In genomic region chr12:68122236-68122920, GRCh38 we compare ENCODE assay signal across 18 cellular contexts. TPM values are rescaled to one million over a fixed set of nuclear protein-coding genes. Genes with fewer than 3 reads are reported as not detected.
"Had no signal": no experiment of that assay in that cellular context is flagged by ENCODE, and none has a peak within 500 bp of the region (broad histone marks: within the 10 kb centered on the region; RNA-seq: fewer than 3 reads in every experiment).

No MANE protein-coding gene starts in this region.

- H3K9me3 ChIP-seq: lower lobe of right lung, neutrophil, vagina had no signal

- H3K27me3 ChIP-seq: neutrophil, right atrium auricular region, tibial artery, vagina had no signal

- H3K27ac ChIP-seq: epithelial cell of prostate, lower lobe of right lung, neutrophil, right atrium auricular region, tibial artery, vagina had no signal

- H3K36me3 ChIP-seq: lower lobe of right lung, neutrophil, right atrium auricular region, tibial artery, vagina had no signal

- ATAC-seq: activated CD8-positive, alpha-beta memory T cell treated with anti-CD3 and anti-CD28 coated beads, Interleukin-2, amount 10 ng/mL, durations not matched to agents 7 days and 5 days; left cardiac atrium; lower lobe of right lung; naive thymus-derived CD8-positive, alpha-beta T cell; stimulated activated memory B cell treated with anti-CD40 and anti-IgM and Interleukin-4, amounts not matched to agents 10 μg/mL and 1 μg/mL and 100 μg/mL, for 72 hours had no signal

- H3K4me3 ChIP-seq: lower lobe of right lung, right atrium auricular region, tibial artery, vagina had no signal

- DNase-seq: activated CD4-positive, alpha-beta T cell treated with anti-CD3 and anti-CD28 coated beads, Interleukin-2, amount 50 U/mL, for 4 hours; activated CD8-positive, alpha-beta memory T cell treated with anti-CD3 and anti-CD28 coated beads, Interleukin-2, amount 10 ng/mL, durations not matched to agents 7 days and 5 days; activated effector memory CD4-positive, alpha-beta T cell treated with anti-CD3 and anti-CD28 coated beads, Interleukin-2, amount 50 U/mL, for 16 hours; activated naive CD8-positive, alpha-beta T cell treated with anti-CD3 and anti-CD28 coated beads for 36 hours; activated T-cell treated with anti-CD3 and anti-CD28 coated beads, Interleukin-2, amount 50 U/mL, for 24 hours; aorta; effector memory CD4-positive, alpha-beta T cell; left cardiac atrium; lower lobe of right lung; naive thymus-derived CD8-positive, alpha-beta T cell; posterior cingulate gyrus; stimulated activated CD4-positive, alpha-beta T cell treated with anti-CD3 and anti-CD28 coated beads, Interleukin-1b, Interleukin-23, amount 100 ng/mL, for 48 hours; tibial artery had no signal

- H3K4me1 ChIP-seq: lower lobe of right lung, right atrium auricular region, tibial artery, vagina had no signal

RNA-seq across cellular contexts. Expression of gene IFNG, which starts 37.2 kb away (rescaled TPM):
- total RNA-seq: aorta; left cardiac atrium; lower lobe of right lung; naive thymus-derived CD8-positive, alpha-beta T cell; right atrium auricular region; vagina had no signal
- polyA plus RNA-seq: aorta had no signal
